Comparison of ENCODE assay signal across 23 cellular contexts in genomic region chr19:1933942-1934341, GRCh38.
"Had no signal": no experiment of that assay in that cellular context is flagged by ENCODE, and none has a peak within 500 bp of the region (broad histone marks: within the 10 kb centered on the region; RNA-seq: fewer than 3 reads in every experiment).

No MANE protein-coding gene starts in this region.

- H3K9me3 ChIP-seq: ascending aorta, colonic mucosa, sigmoid colon, thyroid gland had no signal

- H3K36me3 Mint-ChIP-seq: activated naive CD4-positive, alpha-beta T cell treated with anti-CD3 and anti-CD28 coated beads, Interleukin-2, amount 50 U/mL, for 24 hours had no signal

- H3K36me3 ChIP-seq: ascending aorta, colonic mucosa, sigmoid colon, spleen, thyroid gland had no signal

- H3K4me3 Mint-ChIP-seq: activated CD4-positive, alpha-beta T cell treated with anti-CD3 and anti-CD28 coated beads, Interleukin-2, amount 10 ng/mL, durations not matched to agents 7 days and 5 days; activated CD8-positive, alpha-beta T cell treated with anti-CD3 and anti-CD28 coated beads, Interleukin-2, amount 10 ng/mL, durations not matched to agents 7 days and 5 days; activated naive CD4-positive, alpha-beta T cell treated with anti-CD3 and anti-CD28 coated beads, Interleukin-2, amount 50 U/mL, for 24 hours; activated T-cell treated with anti-CD3 and anti-CD28 coated beads, Interleukin-2, amount 50 U/mL, for 4 hours; central memory CD8-positive, alpha-beta T cell had no signal

- H3K27me3 Mint-ChIP-seq: activated naive CD4-positive, alpha-beta T cell treated with anti-CD3 and anti-CD28 coated beads, Interleukin-2, amount 50 U/mL, for 24 hours; central memory CD8-positive, alpha-beta T cell had no signal

- H3K27ac ChIP-seq: ascending aorta, colonic mucosa, sigmoid colon, thyroid gland had no signal

- H3K9me3 Mint-ChIP-seq: activated naive CD4-positive, alpha-beta T cell treated with anti-CD3 and anti-CD28 coated beads, Interleukin-2, amount 50 U/mL, for 24 hours; central memory CD8-positive, alpha-beta T cell had no signal

- DNase-seq: activated CD4-positive, alpha-beta T cell treated with anti-CD3 and anti-CD28 coated beads, Interleukin-2, amount 10 ng/mL, durations not matched to agents 7 days and 5 days; activated CD8-positive, alpha-beta memory T cell treated with anti-CD3 and anti-CD28 coated beads, Interleukin-2, amount 50 U/mL, for 4 hours; activated CD8-positive, alpha-beta T cell treated with anti-CD3 and anti-CD28 coated beads, Interleukin-2, amount 10 ng/mL, durations not matched to agents 7 days and 5 days; activated effector memory CD4-positive, alpha-beta T cell treated with Interleukin-2 at 50 U/mL for 16 hours; activated T-cell treated with anti-CD3 and anti-CD28 coated beads, Interleukin-2, amount 50 U/mL, for 4 hours; colonic mucosa; erythroblast; foreskin melanocyte; hypothalamus; islet precursor cell; left colon; midbrain; sigmoid colon; spleen; stimulated activated CD4-positive, alpha-beta T cell treated with anti-CD3 and anti-CD28 coated beads, Interleukin-4, amount 100 ng/mL, for 4 hours; stimulated activated naive CD4-positive, alpha-beta T cell treated with Interleukin-2 at 50 U/mL for 16 hours; T-helper 1 cell; T-helper 9 cell; thyroid gland had no signal

- H3K4me3 ChIP-seq: ascending aorta, colonic mucosa, lung, sigmoid colon, spleen, thyroid gland had no signal

- H3K27me3 ChIP-seq: ascending aorta, colonic mucosa, sigmoid colon, spleen, thyroid gland had no signal

- H3K27ac Mint-ChIP-seq: activated CD4-positive, alpha-beta T cell treated with anti-CD3 and anti-CD28 coated beads, Interleukin-2, amount 10 ng/mL, durations not matched to agents 7 days and 5 days; activated CD8-positive, alpha-beta T cell treated with anti-CD3 and anti-CD28 coated beads, Interleukin-2, amount 10 ng/mL, durations not matched to agents 7 days and 5 days had no signal
